9 cellular contexts compared by ENCODE assay signal in the genomic region with DNA sequence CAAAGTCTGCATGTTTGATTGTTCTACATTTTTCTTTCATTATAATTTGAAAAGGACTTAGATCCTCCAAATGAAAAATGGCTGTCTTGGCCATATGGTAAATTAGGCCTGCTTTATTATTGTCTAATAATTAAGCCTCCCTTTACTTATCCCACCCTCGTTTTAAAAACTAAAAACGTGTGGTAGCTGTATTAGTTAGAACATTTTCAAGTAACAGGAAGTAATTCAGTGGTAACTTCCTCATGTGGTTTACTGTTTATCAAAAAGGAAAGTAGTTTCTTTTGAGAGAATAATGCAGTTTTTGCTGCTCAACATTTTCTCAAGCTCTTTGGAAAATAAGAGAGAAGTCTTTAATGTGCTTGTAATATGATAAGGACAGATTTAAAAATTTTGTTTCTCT.
DNase-seq lines count a peak whose midpoint lies in the region; ATAC-seq and TF ChIP-seq lines count a peak whose summit lies in the region.
"Had no signal": no experiment of that assay in that cellular context is flagged by ENCODE, and none has a peak within 500 bp of the region (broad histone marks: within the 10 kb centered on the region; RNA-seq: fewer than 3 reads in every experiment).

No MANE protein-coding gene starts in this region.

- no peak for TF ChIP-seq POLR2A in NB4 (IDR thresholded peaks at IDR 0.05; ENCODE audit: extremely low read depth, insufficient read length)

- H3K4me1 ChIP-seq in BLaER1 treated with 17β-estradiol and CSF1 and Interleukin-3, amounts not matched to agents 10 nM and 100 nM, result peaks cover 17 to 99% (median 66%) of the 10 kb centered on the region in 10 experiments
- no peaks in the 10 kb centered on the region for H3K4me1 ChIP-seq in endocrine pancreas (ENCODE audit: control insufficient read depth, insufficient read depth, low read length)

- H4K20me1 ChIP-seq in BLaER1 treated with 17β-estradiol and CSF1 and Interleukin-3, amounts not matched to agents 10 nM and 100 nM, result peaks cover 0 to 96% (median 0%) of the 10 kb centered on the region in 11 experiments; a peak in 5 of 22 replicates

- peak; percentile 53 for DNase-seq in NB4 (ENCODE audit: low read depth)
- no peak for DNase-seq in substantia nigra (lab: John Stamatoyannopoulos, UW)
- DNase-seq in islet precursor cell, result no peak
- no peak for DNase-seq in posterior cingulate gyrus
- DNase-seq in NCI-H82 (lab: John Stamatoyannopoulos, UW), result no peak
- DNase-seq: DMS79 treated with DMSO at 0.1 percent for 48 hours had no signal

- intact Hi-C loops in posterior cingulate gyrus (cut with DNase I), result no loop called here

- no peak for TF ChIP-seq CTCF in NB4 (IDR thresholded peaks at IDR 0.05; ENCODE audit: low read depth, low read length)

- H3K4me3 ChIP-seq in BLaER1 treated with 17β-estradiol and CSF1 and Interleukin-3, amounts not matched to agents 10 nM and 100 nM, result peak overlapping the region; percentile 4 to 82 (median 48); a peak in 14 of 20 replicates
- H3K4me3 ChIP-seq in NB4 (ENCODE audit: low read depth, low read length) (peak overlapping the region; percentile 22), endocrine pancreas (ENCODE audit: control insufficient read depth, insufficient read depth, low read length) (peak overlapping the region; percentile 29)

- H3K4me2 ChIP-seq in BLaER1 treated with 17β-estradiol and CSF1 and Interleukin-3, amounts not matched to agents 10 nM and 100 nM, result peak overlapping the region; percentile 63 to 96 (median 84); a peak in 21 of 22 replicates

- peak overlapping the region in 9 of 11 experiments; percentile 74 to 92 (median 82); a peak in 16 of 22 replicates for H3K27ac ChIP-seq in BLaER1 treated with 17β-estradiol and CSF1 and Interleukin-3, amounts not matched to agents 10 nM and 100 nM
- H3K27ac ChIP-seq in substantia nigra (ENCODE audit: low read depth, low read length, poor library complexity, severe bottlenecking), result no peak overlapping the region

- H3K36me3 ChIP-seq in BLaER1 treated with 17β-estradiol and CSF1 and Interleukin-3, amounts not matched to agents 10 nM and 100 nM, result peaks cover 0 to 55% (median 17%) of the 10 kb centered on the region in 11 experiments; a peak in 10 of 22 replicates
- H3K36me3 ChIP-seq in endocrine pancreas (ENCODE audit: control insufficient read depth, insufficient read depth, low read length), result no peaks in the 10 kb centered on the region

- peak overlapping the region in 8 of 11 experiments; percentile 56 to 86 (median 78); a peak in 14 of 22 replicates for H3K9ac ChIP-seq in BLaER1 treated with 17β-estradiol and CSF1 and Interleukin-3, amounts not matched to agents 10 nM and 100 nM
- no peak overlapping the region for H3K9ac ChIP-seq in endocrine pancreas (ENCODE audit: control insufficient read depth, insufficient read depth, low read length)

- H3K9me3 ChIP-seq in BLaER1 treated with 17β-estradiol and CSF1 and Interleukin-3, amounts not matched to agents 10 nM and 100 nM (replicated peaks in 1 of 11), result no peaks in the 10 kb centered on the region
- no peaks in the 10 kb centered on the region for H3K9me3 ChIP-seq in endocrine pancreas (ENCODE audit: control insufficient read depth, low read length)

- peak; percentile 65 for ATAC-seq in GM19025 (IDR thresholded peaks at IDR 0.05; ENCODE audit: low read depth, unreplicated experiment)

- peaks cover 0 to 28% (median 0%) of the 10 kb centered on the region in 11 experiments; a peak in 4 of 22 replicates for H3K27me3 ChIP-seq in BLaER1 treated with 17β-estradiol and CSF1 and Interleukin-3, amounts not matched to agents 10 nM and 100 nM
- no peaks in the 10 kb centered on the region for H3K27me3 ChIP-seq in endocrine pancreas (ENCODE audit: control insufficient read depth, insufficient read depth, low read length)
